ENCODE assay signal across 31 cellular contexts in genomic region chr7:40234666-40235065, GRCh38.
"Had no signal": no experiment of that assay in that cellular context is flagged by ENCODE, and none has a peak within 500 bp of the region (broad histone marks: within the 10 kb centered on the region; RNA-seq: fewer than 3 reads in every experiment).

No MANE protein-coding gene starts in this region.

- H3K27ac ChIP-seq: adrenal gland, breast epithelium, Peyer's patch, SJSA1 had no signal

- H3K9ac ChIP-seq: SK-N-SH had no signal

- H3K4me2 ChIP-seq: SK-N-SH had no signal

- H3K36me3 Mint-ChIP-seq: activated CD8-positive, alpha-beta memory T cell treated with anti-CD3 and anti-CD28 coated beads, Interleukin-2, amount 10 ng/mL, durations not matched to agents 7 days and 5 days had no signal

- H3K27ac Mint-ChIP-seq: activated B cell treated with CpG ODN at 0.5 μM for 24 hours; activated CD4-positive, alpha-beta memory T cell treated with anti-CD3 and anti-CD28 coated beads, Interleukin-2, amount 10 ng/mL, durations not matched to agents 7 days and 5 days; activated CD8-positive, alpha-beta memory T cell treated with anti-CD3 and anti-CD28 coated beads, Interleukin-2, amount 10 ng/mL, durations not matched to agents 7 days and 5 days; T-helper 1 cell treated with Interleukin-12 subunit alpha and Interleukin-12 subunit beta and Interleukin-4 antibody, amounts not matched to agents 30 μg/mL and 1 μg/mL, for 36 hours; T-helper 2 cell treated with Interferon-gamma antibody and Interleukin-4, amounts not matched to agents 5 μg/mL and 100 μg/mL, for 36 hours had no signal

- H3K27me3 ChIP-seq: adrenal gland, body of pancreas, breast epithelium, Peyer's patch, SJSA1 had no signal

- H3K4me1 ChIP-seq: adrenal gland, breast epithelium, Peyer's patch had no signal

- H3K9me3 Mint-ChIP-seq: activated B cell treated with CpG ODN at 0.5 μM for 24 hours; activated CD4-positive, alpha-beta memory T cell treated with anti-CD3 and anti-CD28 coated beads, Interleukin-2, amount 10 ng/mL, durations not matched to agents 7 days and 5 days; T-helper 1 cell treated with Interleukin-12 subunit alpha and Interleukin-12 subunit beta and Interleukin-4 antibody, amounts not matched to agents 30 μg/mL and 1 μg/mL, for 36 hours; T-helper 2 cell treated with Interferon-gamma antibody and Interleukin-4, amounts not matched to agents 5 μg/mL and 100 μg/mL, for 36 hours had no signal

- H3K4me3 Mint-ChIP-seq: activated B cell treated with CpG ODN at 0.5 μM for 24 hours; activated CD4-positive, alpha-beta memory T cell treated with anti-CD3 and anti-CD28 coated beads, Interleukin-2, amount 10 ng/mL, durations not matched to agents 7 days and 5 days; activated CD8-positive, alpha-beta memory T cell treated with anti-CD3 and anti-CD28 coated beads, Interleukin-2, amount 10 ng/mL, durations not matched to agents 7 days and 5 days; T-helper 1 cell treated with Interleukin-12 subunit alpha and Interleukin-12 subunit beta and Interleukin-4 antibody, amounts not matched to agents 30 μg/mL and 1 μg/mL, for 36 hours; T-helper 2 cell treated with Interferon-gamma antibody and Interleukin-4, amounts not matched to agents 5 μg/mL and 100 μg/mL, for 36 hours had no signal

- H3K4me1 Mint-ChIP-seq: activated B cell treated with CpG ODN at 0.5 μM for 24 hours had no signal

- H3K4me3 ChIP-seq: adrenal gland, body of pancreas, breast epithelium, Peyer's patch, SJSA1 had no signal

- H3K9me3 ChIP-seq: adrenal gland, body of pancreas, breast epithelium, Peyer's patch, SJSA1, SK-N-SH had no signal

- DNase-seq: activated B cell treated with CpG ODN at 0.5 μM for 24 hours; activated CD4-positive, alpha-beta memory T cell treated with anti-CD3 and anti-CD28 coated beads, Interleukin-2, amount 10 ng/mL, durations not matched to agents 7 days and 5 days; activated CD4-positive, alpha-beta T cell treated with anti-CD3 and anti-CD28 coated beads for 4 hours; activated CD4-positive, CD25-positive, alpha-beta regulatory T cell treated with anti-CD3 and anti-CD28 coated beads, Interleukin-2, amount 50 U/mL, for 72 hours; activated CD8-positive, alpha-beta memory T cell treated with anti-CD3 and anti-CD28 coated beads for 24 hours; activated CD8-positive, alpha-beta memory T cell treated with anti-CD3 and anti-CD28 coated beads, Interleukin-2, amount 10 ng/mL, durations not matched to agents 7 days and 5 days; activated CD8-positive, alpha-beta memory T cell treated with anti-CD3 and anti-CD28 coated beads, Interleukin-2, amount 50 U/mL, for 48 hours; activated effector memory CD4-positive, alpha-beta T cell treated with Interleukin-2 at 50 U/mL for 16 hours; activated naive CD4-positive, alpha-beta T cell; activated naive CD4-positive, alpha-beta T cell treated with anti-CD3 and anti-CD28 coated beads, Interleukin-2, amount 50 U/mL, for 16 hours; activated T-cell treated with anti-CD3 and anti-CD28 coated beads, Interleukin-2, amount 50 U/mL, for 48 hours; adrenal gland; NCI-H1105; NCI-H1417 treated with DMSO at 0.1 percent for 48 hours; NCI-H187 treated with DMSO at 0.1 percent for 48 hours; NCI-H2081; NCI-H2171 treated with DMSO at 0.1 percent for 48 hours; NCI-H226; NCI-H446 treated with DMSO at 0.1 percent for 48 hours; NCI-H524; NCI-H69; NCI-H82; PC-3; SHP77 treated with DMSO at 0.1 percent for 48 hours; SK-N-SH had no signal

- H3K9me2 ChIP-seq: SK-N-SH had no signal

- ATAC-seq: PC-3 had no signal

- H3K27me3 Mint-ChIP-seq: activated B cell treated with CpG ODN at 0.5 μM for 24 hours; activated CD4-positive, alpha-beta memory T cell treated with anti-CD3 and anti-CD28 coated beads, Interleukin-2, amount 10 ng/mL, durations not matched to agents 7 days and 5 days; activated CD8-positive, alpha-beta memory T cell treated with anti-CD3 and anti-CD28 coated beads, Interleukin-2, amount 10 ng/mL, durations not matched to agents 7 days and 5 days had no signal

- H3K36me3 ChIP-seq: adrenal gland, breast epithelium, Peyer's patch, SJSA1 had no signal
